In the genomic region with DNA sequence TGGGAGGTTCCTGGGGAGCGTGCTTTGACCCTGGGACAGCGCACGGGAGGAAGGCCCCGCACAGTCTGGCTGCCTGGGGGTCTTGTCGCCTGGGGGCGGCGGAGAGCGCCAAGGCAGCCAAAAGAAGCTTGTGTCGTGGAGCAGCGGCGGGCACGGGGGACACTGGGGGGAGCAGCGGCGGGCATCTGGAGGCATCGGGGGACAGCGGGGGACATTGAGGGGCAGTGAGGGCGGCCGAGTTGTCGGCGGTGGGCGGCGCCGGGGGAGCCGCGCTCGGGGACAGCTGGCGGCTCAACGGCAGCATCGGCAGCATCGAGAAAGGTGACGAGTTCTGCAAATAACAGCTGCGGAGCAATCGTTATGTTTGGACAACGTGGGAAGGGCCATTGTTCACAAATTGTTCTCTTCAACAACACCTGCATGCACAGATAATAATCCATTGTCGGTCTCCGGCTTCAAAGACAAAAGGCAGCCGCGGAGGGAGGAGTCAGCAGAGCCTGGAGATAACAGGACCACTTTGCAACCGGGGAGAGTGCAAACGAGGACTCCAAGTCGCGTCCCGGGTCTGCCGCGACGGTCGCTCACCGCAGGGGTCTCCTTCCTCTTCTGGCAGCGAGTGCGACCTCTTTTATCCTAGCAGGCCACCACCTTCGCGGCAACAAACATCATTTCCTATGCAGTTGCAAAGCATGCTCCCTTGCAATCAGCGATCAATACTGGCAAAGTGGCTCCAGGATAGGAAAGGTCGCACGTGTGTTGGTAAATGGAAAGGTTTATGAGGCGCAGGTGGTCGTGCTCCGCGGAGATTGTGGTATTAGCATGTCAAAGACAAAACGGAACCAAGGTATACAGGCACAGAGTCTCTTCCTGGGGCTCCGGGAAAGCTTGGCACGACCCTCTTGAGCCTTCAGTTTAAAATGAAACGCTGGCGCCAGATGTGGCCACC, we compare ENCODE assay signal across 8 cellular contexts.
DNase-seq lines count a peak whose midpoint lies in the region; ATAC-seq and TF ChIP-seq lines count a peak whose summit lies in the region.

No MANE protein-coding gene starts in this region.

- peak overlapping the region; percentile 91 for H3K4me2 ChIP-seq in smooth muscle cell

- peaks cover 22% of the 10 kb centered on the region for H3K4me1 Mint-ChIP-seq in activated naive CD8-positive, alpha-beta T cell treated with anti-CD3 and anti-CD28 coated beads, Interleukin-2, amount 10 ng/mL, durations not matched to agents 7 days and 5 days

- ATAC-seq in activated naive CD8-positive, alpha-beta T cell treated with anti-CD3 and anti-CD28 coated beads, Interleukin-2, amount 10 ng/mL, durations not matched to agents 7 days and 5 days (ENCODE audit: low read depth), result peak; percentile 76
- ATAC-seq in HG02981 (IDR thresholded peaks at IDR 0.05; ENCODE audit: unreplicated experiment), result no peak

- H3K4me3 ChIP-seq in iPS-20b (ENCODE audit: low read length) (peak overlapping the region; percentile 60), smooth muscle cell (peak overlapping the region; percentile 52)

- no peaks in the 10 kb centered on the region for H4K20me1 ChIP-seq in smooth muscle cell (ENCODE audit: low read depth)

- DNase-seq in GM13976 (ENCODE audit: low spot score) (peak; percentile 37), NCI-H510A treated with DMSO at 0.1 percent for 48 hours (lab: John Stamatoyannopoulos, UW) (peak; percentile 95), smooth muscle cell (lab: John Stamatoyannopoulos, UW; ENCODE audit: unreplicated experiment) (no peak), kidney glomerular epithelial cell (lab: John Stamatoyannopoulos, UW) (no peak), midbrain (lab: John Stamatoyannopoulos, UW) (no peak)
- peak; percentile 52 for DNase-seq in activated naive CD8-positive, alpha-beta T cell treated with anti-CD3 and anti-CD28 coated beads, Interleukin-2, amount 10 ng/mL, durations not matched to agents 7 days and 5 days

- H3K27me3 ChIP-seq in iPS-20b (ENCODE audit: insufficient read depth, low read length) (peaks cover 48% of the 10 kb centered on the region), smooth muscle cell (ENCODE audit: low read depth) (peaks cover 44% of the 10 kb centered on the region)

- H3K9me3 ChIP-seq in iPS-20b (ENCODE audit: insufficient read depth, low read depth, low read length), result no peaks in the 10 kb centered on the region
- H3K9me3 ChIP-seq in smooth muscle cell (replicated peaks; ENCODE audit: low read depth), result no peaks in the 10 kb centered on the region

- peak overlapping the region; percentile 57 for H2AFZ ChIP-seq in smooth muscle cell (ENCODE audit: low read depth)

- no peak for TF ChIP-seq CTCF in GM13976 (IDR thresholded peaks at IDR 0.05; ENCODE audit: borderline replicate concordance, control extremely low read depth, extremely low read depth, insufficient read depth, missing control alignments)
- no peak for TF ChIP-seq CTCF in smooth muscle cell (IDR thresholded peaks at IDR 0.05; ENCODE audit: borderline replicate concordance, insufficient read depth, poor library complexity, severe bottlenecking)

- peaks cover 24% of the 10 kb centered on the region for H3K4me1 ChIP-seq in iPS-20b (ENCODE audit: insufficient read depth, low read length)
- peaks cover 10% of the 10 kb centered on the region for H3K4me1 ChIP-seq in smooth muscle cell (ENCODE audit: low read depth)

- peaks cover 69% of the 10 kb centered on the region for H3K27me3 Mint-ChIP-seq in activated naive CD8-positive, alpha-beta T cell treated with anti-CD3 and anti-CD28 coated beads, Interleukin-2, amount 10 ng/mL, durations not matched to agents 7 days and 5 days

- H3K27ac ChIP-seq in iPS-20b (ENCODE audit: low read length), result no peak overlapping the region
- H3K27ac ChIP-seq in smooth muscle cell (ENCODE audit: low read depth), result no peak overlapping the region

- no peaks in the 10 kb centered on the region for H3K79me2 ChIP-seq in smooth muscle cell (ENCODE audit: low read depth)

- H3K27ac Mint-ChIP-seq in activated naive CD8-positive, alpha-beta T cell treated with anti-CD3 and anti-CD28 coated beads, Interleukin-2, amount 10 ng/mL, durations not matched to agents 7 days and 5 days, result peak overlapping the region; percentile 26

- peak overlapping the region; percentile 36; the same call in 1 of the 2 replicates for H3K9ac ChIP-seq in iPS-20b (ENCODE audit: low read depth, low read length)
- no peak overlapping the region for H3K9ac ChIP-seq in smooth muscle cell (ENCODE audit: low read depth)

- H3K9me3 Mint-ChIP-seq in activated naive CD8-positive, alpha-beta T cell treated with anti-CD3 and anti-CD28 coated beads, Interleukin-2, amount 10 ng/mL, durations not matched to agents 7 days and 5 days, result no peaks in the 10 kb centered on the region

- in situ Hi-C loops in GM13976 (cut with MboI; ENCODE audit: low sequenced_read_pairs, unreplicated experiment), result no loop called here

- no peaks in the 10 kb centered on the region for H3F3A ChIP-seq in smooth muscle cell (ENCODE audit: low read depth)

- no peaks in the 10 kb centered on the region for H3K36me3 Mint-ChIP-seq in activated naive CD8-positive, alpha-beta T cell treated with anti-CD3 and anti-CD28 coated beads, Interleukin-2, amount 10 ng/mL, durations not matched to agents 7 days and 5 days

- H3K4me3 Mint-ChIP-seq in activated naive CD8-positive, alpha-beta T cell treated with anti-CD3 and anti-CD28 coated beads, Interleukin-2, amount 10 ng/mL, durations not matched to agents 7 days and 5 days, result peak overlapping the region; percentile 87

- no peaks in the 10 kb centered on the region for H3K36me3 ChIP-seq in iPS-20b (ENCODE audit: insufficient read depth, low read depth, low read length)
- no peaks in the 10 kb centered on the region for H3K36me3 ChIP-seq in smooth muscle cell (ENCODE audit: low read depth)

- WGBS in smooth muscle cell (ENCODE audit: low lambda C conversion rate), result 4% methylated on average over 50 of the region's 64 CpGs

- POLR2A ChIA-PET in activated naive CD8-positive, alpha-beta T cell treated with anti-CD3 and anti-CD28 coated beads, Interleukin-2, amount 10 ng/mL, durations not matched to agents 7 days and 5 days (lab: Charles Lee), result interaction anchor here (1.3 kb wide), 1 partner anchor 12 kb away, joined by 4 read pairs; no protein-coding TSS in a partner anchor

Comparison
In these comparisons a context has a peak if more than half of its experiments do, and no peak if none do; other contexts are left out.
1. DNase-seq: peak in GM13976 (single experiment), NCI-H510A treated with DMSO at 0.1 percent for 48 hours (single experiment) and activated naive CD8-positive, alpha-beta T cell treated with anti-CD3 and anti-CD28 coated beads, Interleukin-2, amount 10 ng/mL, durations not matched to agents 7 days and 5 days (single experiment); none in smooth muscle cell (single experiment), kidney glomerular epithelial cell (single experiment) and midbrain (single experiment).